In the genomic region with DNA sequence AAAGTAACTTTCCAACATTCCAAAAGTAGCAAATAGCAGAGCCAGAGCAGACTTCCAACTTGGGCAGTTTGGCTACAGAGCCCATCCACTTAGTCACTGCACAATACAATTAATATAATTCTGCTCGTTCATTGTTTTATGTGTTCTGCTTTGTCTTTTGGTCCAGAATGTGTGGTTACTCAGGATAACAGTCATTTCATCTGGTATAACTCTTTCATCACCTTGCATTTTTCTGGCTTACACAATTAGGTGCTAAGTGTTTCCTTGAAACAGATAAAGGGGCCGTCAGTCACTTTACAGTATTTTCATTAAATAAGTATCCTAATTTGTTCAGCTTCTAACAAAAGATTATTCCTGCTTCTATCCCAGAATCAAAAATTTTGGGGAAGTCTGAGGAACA, we compare ENCODE assay signal across 17 cellular contexts.
"Had no signal": no experiment of that assay in that cellular context is flagged by ENCODE, and none has a peak within 500 bp of the region (broad histone marks: within the 10 kb centered on the region; RNA-seq: fewer than 3 reads in every experiment).

No MANE protein-coding gene starts in this region.

- H3K9me3 Mint-ChIP-seq: activated CD4-positive, alpha-beta memory T cell treated with anti-CD3 and anti-CD28 coated beads for 36 hours; activated naive CD8-positive, alpha-beta T cell treated with anti-CD3 and anti-CD28 coated beads, Interleukin-2, amount 10 ng/mL, durations not matched to agents 7 days and 5 days; mesothelial cell of epicardium; T-cell had no signal

- H3K27ac Mint-ChIP-seq: activated CD4-positive, alpha-beta memory T cell treated with anti-CD3 and anti-CD28 coated beads for 36 hours; activated naive CD8-positive, alpha-beta T cell treated with anti-CD3 and anti-CD28 coated beads, Interleukin-2, amount 10 ng/mL, durations not matched to agents 7 days and 5 days; mesothelial cell of epicardium; T-cell had no signal

- H3K36me3 ChIP-seq: colonic mucosa, tibial artery had no signal

- H3K27ac ChIP-seq: colonic mucosa, epithelial cell of prostate, tibial artery, VCaP had no signal

- ATAC-seq: right cardiac atrium, T-cell had no signal

- H3K36me3 Mint-ChIP-seq: activated CD4-positive, alpha-beta memory T cell treated with anti-CD3 and anti-CD28 coated beads for 36 hours; activated naive CD8-positive, alpha-beta T cell treated with anti-CD3 and anti-CD28 coated beads, Interleukin-2, amount 10 ng/mL, durations not matched to agents 7 days and 5 days; T-cell had no signal

- DNase-seq: activated CD4-positive, alpha-beta memory T cell treated with anti-CD3 and anti-CD28 coated beads for 36 hours; activated gamma-delta T cell; activated naive CD8-positive, alpha-beta T cell treated with anti-CD3 and anti-CD28 coated beads, Interleukin-2, amount 10 ng/mL, durations not matched to agents 7 days and 5 days; activated T-cell treated with anti-CD3 and anti-CD28 coated beads, Interleukin-2, amount 50 U/mL, for 48 hours; aorta; colonic mucosa; hippocampal formation; kidney glomerular epithelial cell; posterior cingulate gyrus; right cardiac atrium; T-cell; T1000; tibial artery had no signal

- H3K27me3 Mint-ChIP-seq: activated CD4-positive, alpha-beta memory T cell treated with anti-CD3 and anti-CD28 coated beads for 36 hours; activated naive CD8-positive, alpha-beta T cell treated with anti-CD3 and anti-CD28 coated beads, Interleukin-2, amount 10 ng/mL, durations not matched to agents 7 days and 5 days; T-cell had no signal

- H3K4me3 Mint-ChIP-seq: activated CD4-positive, alpha-beta memory T cell treated with anti-CD3 and anti-CD28 coated beads for 36 hours; activated naive CD8-positive, alpha-beta T cell treated with anti-CD3 and anti-CD28 coated beads, Interleukin-2, amount 10 ng/mL, durations not matched to agents 7 days and 5 days; mesothelial cell of epicardium; T-cell had no signal

- H3K27me3 ChIP-seq: colonic mucosa, tibial artery had no signal

- H3K4me1 ChIP-seq: colonic mucosa had no signal

- H3K4me1 Mint-ChIP-seq: activated naive CD8-positive, alpha-beta T cell treated with anti-CD3 and anti-CD28 coated beads, Interleukin-2, amount 10 ng/mL, durations not matched to agents 7 days and 5 days had no signal

- H3K4me3 ChIP-seq: colonic mucosa, smooth muscle cell, tibial artery had no signal

- H3K9me3 ChIP-seq: colonic mucosa, tibial artery had no signal
